Comparison of ENCODE assay signal across 8 cellular contexts in the genomic region with DNA sequence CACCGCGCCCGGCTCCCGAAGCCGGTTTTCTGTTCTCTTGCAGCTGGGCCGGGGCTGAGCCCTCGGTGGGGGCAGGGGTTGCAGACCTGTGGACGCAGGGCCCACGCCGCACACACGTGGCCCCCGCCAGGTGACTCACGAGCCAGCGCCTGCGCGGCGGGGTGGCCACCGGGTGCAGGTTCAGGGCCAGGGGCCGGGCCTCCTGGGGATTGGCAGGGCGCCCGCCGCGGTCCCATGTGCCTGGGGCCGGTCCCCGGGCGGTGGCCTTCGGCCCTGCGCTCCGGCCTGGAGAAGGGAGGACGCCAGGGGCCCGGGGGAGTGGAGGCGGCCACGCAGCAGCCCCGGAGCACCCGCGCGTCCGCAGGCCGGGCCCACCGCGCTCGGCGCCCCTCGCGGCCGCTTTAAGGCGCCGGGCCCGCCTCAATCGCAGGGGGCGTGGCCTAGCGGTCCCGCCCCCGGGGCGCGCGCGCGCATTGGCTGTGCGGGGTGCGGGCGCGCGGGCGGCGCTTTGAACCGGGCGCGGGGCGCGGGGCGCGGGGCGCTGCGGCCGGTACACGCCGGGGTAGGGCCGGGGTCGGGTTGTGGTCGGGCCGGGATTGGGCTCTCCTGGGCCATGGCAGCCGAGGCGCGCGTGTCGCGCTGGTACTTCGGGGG. TPM values are rescaled to one million over a fixed set of nuclear protein-coding genes. Genes with fewer than 3 reads are reported as not detected.
A peak's percentile ranks its signal among the peaks of the same experiment; 100 is the strongest.
DNase-seq lines count a peak whose midpoint lies in the region; ATAC-seq, FAIRE-seq and TF ChIP-seq lines count a peak whose summit lies in the region.

A gene with protein sequence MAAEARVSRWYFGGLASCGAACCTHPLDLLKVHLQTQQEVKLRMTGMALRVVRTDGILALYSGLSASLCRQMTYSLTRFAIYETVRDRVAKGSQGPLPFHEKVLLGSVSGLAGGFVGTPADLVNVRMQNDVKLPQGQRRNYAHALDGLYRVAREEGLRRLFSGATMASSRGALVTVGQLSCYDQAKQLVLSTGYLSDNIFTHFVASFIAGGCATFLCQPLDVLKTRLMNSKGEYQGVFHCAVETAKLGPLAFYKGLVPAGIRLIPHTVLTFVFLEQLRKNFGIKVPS (plus strand): TSS at position 471 of the 654 bp plus-strand sequence. CDS start 143 bp downstream, at position 614.

- H3K4me3 ChIP-seq in small intestine (ENCODE audit: low read depth in 1 of 2, low read length in 2 of 2) = peak within 1 kb of the TSS; percentile 70 to 90

- H3K36me3 ChIP-seq in small intestine (ENCODE audit: control insufficient read depth in 2 of 2, insufficient read depth in 2 of 2, low read length in 2 of 2) = peaks cover 3 to 5% of the 10 kb centered on the region in 2 donors

- H3K27ac ChIP-seq in VCaP (peak within 1 kb of the TSS; percentile 94), small intestine (ENCODE audit: low read depth in 1 of 2, low read length in 1 of 2) (peak within 1 kb of the TSS; percentile 77 to 86)

- ATAC-seq in GM18498 (IDR thresholded peaks at IDR 0.05; ENCODE audit: unreplicated experiment) (peak; percentile 70), HG02970 (IDR thresholded peaks at IDR 0.05; ENCODE audit: low FRiP score, unreplicated experiment) (peak; percentile 74)

- in situ Hi-C loops in T47D (cut with HindIII; ENCODE audit: low pct_unique_long_range_greater_than_20kb, low sequenced_read_pairs) = no loop called here

- H3K4me3 Mint-ChIP-seq in immature natural killer cell = peak within 1 kb of the TSS; percentile 72 to 87 (median 80)

- peaks cover 0 to 12% (median 0%) of the 10 kb centered on the region in 3 donors for H3K27me3 Mint-ChIP-seq in immature natural killer cell (ENCODE audit: low read depth in 3 of 3)

- peak within 1 kb of the TSS in 3 of 6 donors; percentile 59 to 81 (median 61) for H3K27ac Mint-ChIP-seq in immature natural killer cell

- WGBS in small intestine, 3 donors = 0 to 1% (median 1%) methylated on average over 23 to 89 of the region's 89 CpGs

- H3K36me3 Mint-ChIP-seq in immature natural killer cell = no peaks in the 10 kb centered on the region

- no peaks in the 10 kb centered on the region for H3K9me3 ChIP-seq in small intestine (ENCODE audit: control insufficient read depth, low read depth)

- H3K4me1 ChIP-seq in small intestine (ENCODE audit: control insufficient read depth in 2 of 2, insufficient read depth in 1 of 2, low read depth in 1 of 2, low read length in 1 of 2) = peaks cover 4 to 5% of the 10 kb centered on the region in 2 donors

- no peaks in the 10 kb centered on the region for H3K9me3 Mint-ChIP-seq in immature natural killer cell

- DNase-seq in NCI-H2171 treated with DMSO at 0.1 percent for 48 hours (lab: John Stamatoyannopoulos, UW) (peak; percentile 71), T47D (ENCODE audit: low read depth in 1 of 2, low spot score in 1 of 2) (peak; percentile 95 to 96), immature natural killer cell (peak; percentile 79 to 83 (median 83)), small intestine (peak; percentile 93), foreskin melanocyte (no peak)

- no peak for FAIRE-seq in small intestine (lab: Jason Lieb, UNC)

- H3K4me1 Mint-ChIP-seq in immature natural killer cell = peaks cover 20 to 22% of the 10 kb centered on the region in 2 donors

- TF ChIP-seq CTCF in VCaP (conservative IDR thresholded peaks at IDR 0.05) = no peak

- H3K27me3 ChIP-seq in small intestine (ENCODE audit: control insufficient read depth in 2 of 2, insufficient read depth in 2 of 2, low read length in 2 of 2) = no peaks in the 10 kb centered on the region

RNA-seq across cellular contexts. Expression of the gene that starts here (rescaled TPM):
- polyA plus RNA-seq in immature natural killer cell (1 to 10 TPM; 5.6 to 7.5 (median 5.9) TPM), small intestine (10 to 100 TPM; 40.3 to 79.1 (median 72.0) TPM)

Comparison
In these comparisons a context has a peak if more than half of its experiments do, and no peak if none do; other contexts are left out.
1. RNA of the gene that starts here (polyA plus RNA-seq): 40.3 to 79.1 TPM in small intestine; 5.6 to 7.5 TPM in immature natural killer cell; every median in the first group is over 4 times any median in the second.